Comparison of ENCODE assay signal across 11 cellular contexts in genomic region chr9:70470050-70471015, GRCh38. TPM values are rescaled to one million over a fixed set of nuclear protein-coding genes. Genes with fewer than 3 reads are reported as not detected.
DNase-seq lines count a peak whose midpoint lies in the region; ATAC-seq, FAIRE-seq and TF ChIP-seq lines count a peak whose summit lies in the region.
"Had no signal": no experiment of that assay in that cellular context is flagged by ENCODE, and none has a peak within 500 bp of the region (broad histone marks: within the 10 kb centered on the region; RNA-seq: fewer than 3 reads in every experiment).

No MANE protein-coding gene starts in this region.

- peak; percentile 34 for DNase-seq in Calu3
- DNase-seq in adrenal gland, result peak in 6 of 7 donors; percentile 28 to 80 (median 55)
- DNase-seq in kidney, result no peak
- peak; percentile 59 to 65 for DNase-seq in gastrocnemius medialis
- no peak for DNase-seq in D721Med (ENCODE audit: insufficient read length, low spot score)
- DNase-seq in stimulated activated CD4-positive, alpha-beta T cell treated with anti-CD3 and anti-CD28 coated beads, Interleukin-4, amount 100 ng/mL, for 4 hours, result no peak
- DNase-seq: COR-L47, NCI-H1417 treated with DMSO at 0.1 percent for 48 hours had no signal

- TF ChIP-seq CTCF in Calu3 (IDR thresholded peaks at IDR 0.05; ENCODE audit: unreplicated experiment), result no peak
- TF ChIP-seq CTCF in adrenal gland (IDR thresholded peaks at IDR 0.05), result no peak
- no peak for TF ChIP-seq CTCF in kidney (IDR thresholded peaks at IDR 0.05; ENCODE audit: borderline replicate concordance, extremely low read depth, insufficient read depth)
- TF ChIP-seq CTCF in gastrocnemius medialis (IDR thresholded peaks at IDR 0.05 in 4 of 5, conservative IDR thresholded peaks at IDR 0.05 in 1 of 5), result no peak
- TF ChIP-seq CTCF in D721Med (IDR thresholded peaks at IDR 0.05; ENCODE audit: insufficient read depth, missing control alignments), result no peak

- no peak overlapping the region for H3K4me3 Mint-ChIP-seq in Calu3 (ENCODE audit: low read depth, unreplicated experiment)

- CTCF ChIA-PET in Calu3 (lab: Charles Lee), result no interaction called here

- H3K27me3 ChIP-seq in adrenal gland, result no peaks in the 10 kb centered on the region
- no peaks in the 10 kb centered on the region for H3K27me3 ChIP-seq in gastrocnemius medialis
- H3K27me3 ChIP-seq: neutrophil had no signal

- peak overlapping the region; percentile 24 to 31 for H3K9ac ChIP-seq in kidney (ENCODE audit: low read length in 2 of 2)

- intact Hi-C loops in Calu3 (cut with micrococcal nuclease; ENCODE audit: unreplicated experiment) (no loop called here), adrenal gland (cut with DNase I) (no loop called here), kidney (cut with DNase I) (no loop called here), gastrocnemius medialis (cut with DNase I; ENCODE audit: low total_unique reads) (no loop called here)

- H3K27me3 Mint-ChIP-seq in Calu3 (ENCODE audit: unreplicated experiment), result no peaks in the 10 kb centered on the region

- no TSS peak for BruUV-seq in Calu3 (replicated peaks; lab: Mats Ljungman, UMichigan)

- 40 to 44% (median 41%) methylated on average over 9 of the region's 9 CpGs for WGBS in adrenal gland, 4 donors

- ATAC-seq in gastrocnemius medialis, result peak; percentile 68 to 81
- ATAC-seq in GM21737 (IDR thresholded peaks at IDR 0.05; ENCODE audit: unreplicated experiment), result no peak
- ATAC-seq in HG03457 (IDR thresholded peaks at IDR 0.05; ENCODE audit: unreplicated experiment), result no peak

- H3K4me1 ChIP-seq in adrenal gland (replicated peaks in 1 of 2) (peaks cover 11 to 18% of the 10 kb centered on the region in 2 donors), kidney (ENCODE audit: control insufficient read depth in 1 of 2, insufficient read depth in 1 of 2, low read depth in 1 of 2, low read length in 2 of 2) (peaks cover 20 to 38% of the 10 kb centered on the region in 2 donors), gastrocnemius medialis (peaks cover 32 to 49% of the 10 kb centered on the region in 2 donors)

- TF ChIP-seq POLR2A in adrenal gland (IDR thresholded peaks at IDR 0.05), result no peak
- TF ChIP-seq POLR2A in gastrocnemius medialis (IDR thresholded peaks at IDR 0.05), result no peak

- H3K4me3 ChIP-seq in adrenal gland, result no peak overlapping the region
- peak overlapping the region in 1 of 2 donors; percentile 9 for H3K4me3 ChIP-seq in kidney (ENCODE audit: low read length in 2 of 2)
- H3K4me3 ChIP-seq in gastrocnemius medialis, result no peak overlapping the region

- H3K27ac ChIP-seq in adrenal gland, result peak overlapping the region in 4 of 5 donors; percentile 4 to 69 (median 50)
- peak overlapping the region; percentile 79 to 85 for H3K27ac ChIP-seq in kidney (ENCODE audit: low read depth in 2 of 2, low read length in 2 of 2)
- H3K27ac ChIP-seq in gastrocnemius medialis, result peak overlapping the region; percentile 63 to 79 (median 68)
- H3K27ac ChIP-seq: neutrophil had no signal

- H3K36me3 ChIP-seq in adrenal gland (replicated peaks in 1 of 2), result no peaks in the 10 kb centered on the region
- H3K36me3 ChIP-seq in kidney (ENCODE audit: control insufficient read depth in 1 of 2, insufficient read depth in 2 of 2, low read length in 2 of 2), result no peaks in the 10 kb centered on the region
- no peaks in the 10 kb centered on the region for H3K36me3 ChIP-seq in gastrocnemius medialis
- H3K36me3 ChIP-seq: neutrophil had no signal

- H3K36me3 Mint-ChIP-seq in Calu3 (ENCODE audit: insufficient read depth, unreplicated experiment), result no peaks in the 10 kb centered on the region

- H3K9me3 Mint-ChIP-seq in Calu3 (ENCODE audit: low read depth, unreplicated experiment), result no peaks in the 10 kb centered on the region

- H3K27ac Mint-ChIP-seq in Calu3 (ENCODE audit: unreplicated experiment), result peak overlapping the region; percentile 69

- H3K9me3 ChIP-seq in adrenal gland (replicated peaks in 1 of 3) (no peaks in the 10 kb centered on the region), kidney (ENCODE audit: control insufficient read depth in 1 of 2, low read length in 2 of 2) (no peaks in the 10 kb centered on the region), gastrocnemius medialis (no peaks in the 10 kb centered on the region)
- H3K9me3 ChIP-seq: neutrophil had no signal

- peaks cover 20% of the 10 kb centered on the region for H3K4me1 Mint-ChIP-seq in Calu3 (ENCODE audit: low read depth, unreplicated experiment)

- in situ Hi-C loops in gastrocnemius medialis (cut with MboI; ENCODE audit: low sequenced_read_pairs in 4 of 4), result no loop called here

- FAIRE-seq in kidney (lab: Jason Lieb, UNC), result peak; percentile 87
- FAIRE-seq in D721Med (lab: Jason Lieb, UNC), result no peak

RNA-seq across cellular contexts. Expression of gene KLF9, which starts 55.9 kb away (rescaled TPM):
- total RNA-seq in Calu3 (2022) (0.81 and 0.87 TPM in 2 replicates), adrenal gland (10 to 100 TPM; 34.3 to 80.7 (median 45.3) TPM), kidney (100 TPM), gastrocnemius medialis (100 to 1,000 TPM; 122 to 174 (median 169) TPM)
- polyA plus RNA-seq in adrenal gland (10 to 100 TPM; 16.8 to 34.1 (median 17.1) TPM), kidney (ENCODE audit: insufficient read depth, low read depth, low replicate concordance) (23.5 TPM)

Comparison
In these comparisons a context has a peak if more than half of its experiments do, and no peak if none do; other contexts are left out.
1. DNase-seq: peak in Calu3 (single experiment), adrenal gland (6 of 7) and gastrocnemius medialis (2 of 2); none in kidney (single experiment), D721Med (single experiment) and stimulated activated CD4-positive, alpha-beta T cell treated with anti-CD3 and anti-CD28 coated beads, Interleukin-4, amount 100 ng/mL, for 4 hours (0 of 2).
2. ATAC-seq: peak in gastrocnemius medialis (2 of 2); none in GM21737 (single experiment) and HG03457 (single experiment).
3. RNA of gene KLF9, which starts 55.9 kb away (total RNA-seq): 122 to 174 TPM in gastrocnemius medialis, 100 TPM in kidney (single experiment) and 34.3 to 80.7 TPM in adrenal gland; 0.81 to 0.87 TPM in Calu3; every median in the first group is over 10 times any median in the second.
4. Peak in every context shown above with its lines, with median percentiles within 50 percentile points of each other: H3K27ac ChIP-seq.